Comparison of ENCODE assay signal across 30 cellular contexts in the genomic region with DNA sequence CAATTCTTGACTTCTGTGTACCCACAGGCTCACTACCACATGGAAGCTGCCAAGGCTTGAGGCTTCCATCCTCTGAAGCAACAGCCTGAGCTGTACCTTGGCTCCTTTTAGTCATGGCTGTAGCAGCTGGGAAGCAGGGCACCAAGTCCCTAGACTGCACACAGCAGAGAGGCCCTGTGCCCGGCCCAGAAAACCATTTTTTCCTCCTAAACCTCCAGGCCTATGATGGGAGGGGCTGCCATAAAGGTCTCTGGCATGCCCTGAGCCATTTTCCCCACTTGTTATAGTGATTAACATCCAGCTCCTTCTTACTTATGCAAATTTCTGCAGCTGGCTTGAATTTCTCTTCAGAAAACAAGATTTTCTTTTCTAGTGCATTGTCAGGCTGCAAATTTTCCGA.
"Had no signal": no experiment of that assay in that cellular context is flagged by ENCODE, and none has a peak within 500 bp of the region (broad histone marks: within the 10 kb centered on the region; RNA-seq: fewer than 3 reads in every experiment).

No MANE protein-coding gene starts in this region.

- H3K4me1 ChIP-seq: colonic mucosa, esophagus squamous epithelium, foreskin keratinocyte, gastrocnemius medialis, heart right ventricle had no signal

- H3K27me3 ChIP-seq: colonic mucosa, dorsolateral prefrontal cortex, esophagus muscularis mucosa, esophagus squamous epithelium, foreskin keratinocyte, gastrocnemius medialis, gastroesophageal sphincter, heart left ventricle, heart right ventricle, hepatocyte had no signal

- H3K9me3 ChIP-seq: gastrocnemius medialis had no signal

- H3K36me3 ChIP-seq: colonic mucosa, gastrocnemius medialis had no signal

- DNase-seq: colonic mucosa; cortex of kidney; dermis blood vessel endothelial cell; dorsolateral prefrontal cortex; effector CD4-positive, alpha-beta T cell; effector CD8-positive, alpha-beta T cell; effector memory CD4-positive, alpha-beta T cell; effector memory CD8-positive, alpha-beta T cell; endodermal cell; erythroblast; esophagus squamous epithelium; foreskin fibroblast; foreskin keratinocyte; foreskin melanocyte; gastrocnemius medialis; glutamatergic neuron; head of caudate nucleus; heart left ventricle; heart right ventricle had no signal

- H2AFZ ChIP-seq: hepatocyte had no signal

- H3K4me1 Mint-ChIP-seq: endodermal cell had no signal

- H3K27ac ChIP-seq: colonic mucosa, coronary artery, dorsolateral prefrontal cortex, epithelial cell of prostate, esophagus muscularis mucosa, esophagus squamous epithelium, foreskin keratinocyte, gastrocnemius medialis, gastroesophageal sphincter, heart left ventricle, heart right ventricle, hepatocyte had no signal

- H3K4me3 ChIP-seq: colonic mucosa, coronary artery, dorsolateral prefrontal cortex, esophagus muscularis mucosa, esophagus squamous epithelium, gastrocnemius medialis, gastroesophageal sphincter, heart left ventricle, heart right ventricle, hepatocyte had no signal

- H3K79me2 ChIP-seq: hepatocyte had no signal

- H3K4me2 ChIP-seq: hepatocyte had no signal

- H3K27ac Mint-ChIP-seq: dendritic cell treated with granulocyte-macrophage colony-stimulating factor and Interleukin-4, amounts not matched to agents 40 ng/mL and 50 ng/mL, for 4 days; effector memory CD8-positive, alpha-beta T cell; endodermal cell had no signal

- ATAC-seq: effector memory CD8-positive, alpha-beta T cell; esophagus mucosa; foreskin keratinocyte; gastrocnemius medialis; gastroesophageal sphincter; heart left ventricle; heart right ventricle had no signal

- FAIRE-seq: colon, endometrium, endothelial cell of umbilical vein, frontal cortex had no signal

- H3K27me3 Mint-ChIP-seq: dendritic cell treated with granulocyte-macrophage colony-stimulating factor and Interleukin-4, amounts not matched to agents 40 ng/mL and 50 ng/mL, for 4 days; effector memory CD8-positive, alpha-beta T cell had no signal

- H3K4me3 Mint-ChIP-seq: dendritic cell treated with granulocyte-macrophage colony-stimulating factor and Interleukin-4, amounts not matched to agents 40 ng/mL and 50 ng/mL, for 4 days; effector memory CD8-positive, alpha-beta T cell; endodermal cell had no signal
